ENCODE assay signal across 32 cellular contexts in the genomic region with DNA sequence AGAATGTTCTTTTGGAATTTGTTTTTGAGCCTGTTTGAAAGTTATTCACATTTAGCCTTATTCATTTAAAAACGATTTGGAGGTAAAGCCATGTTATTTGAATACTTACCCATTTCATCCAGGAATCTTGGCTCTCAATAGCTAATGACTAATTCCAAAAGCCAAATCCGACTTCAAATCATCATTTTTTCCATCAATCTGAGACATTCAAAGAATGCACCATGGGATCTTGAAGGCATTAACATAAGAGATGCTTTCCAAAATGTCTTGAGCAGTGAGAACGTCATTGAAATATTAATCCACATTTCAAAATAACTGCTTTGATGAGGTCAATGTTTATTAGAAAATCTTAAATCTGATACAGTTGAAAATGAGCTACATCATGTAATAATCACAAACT.
"Had no signal": no experiment of that assay in that cellular context is flagged by ENCODE, and none has a peak within 500 bp of the region (broad histone marks: within the 10 kb centered on the region; RNA-seq: fewer than 3 reads in every experiment).

No MANE protein-coding gene starts in this region.

- H3K27me3 Mint-ChIP-seq: activated CD4-positive, alpha-beta memory T cell treated with anti-CD3 and anti-CD28 coated beads for 36 hours; activated CD4-positive, alpha-beta T cell treated with anti-CD3 and anti-CD28 coated beads for 36 hours; activated CD4-positive, alpha-beta T cell treated with anti-CD3 and anti-CD28 coated beads, Interleukin-2, amount 10 ng/mL, durations not matched to agents 24 days and 14 days; activated CD8-positive, alpha-beta memory T cell treated with anti-CD3 and anti-CD28 coated beads, Interleukin-2, amount 10 ng/mL, durations not matched to agents 7 days and 5 days; activated naive CD8-positive, alpha-beta T cell; activated T-cell treated with anti-CD3 and anti-CD28 coated beads, Interleukin-2, amount 50 U/mL, for 24 hours; activated T-helper 17 cell treated with anti-CD3 and anti-CD28 coated beads, Interleukin-2, amount 50 U/mL, for 72 hours; central memory CD8-positive, alpha-beta T cell; effector memory CD8-positive, alpha-beta T cell had no signal

- DNase-seq: activated CD4-positive, alpha-beta memory T cell treated with anti-CD3 and anti-CD28 coated beads for 36 hours; activated CD4-positive, alpha-beta T cell treated with anti-CD3 and anti-CD28 coated beads for 36 hours; activated CD4-positive, alpha-beta T cell treated with anti-CD3 and anti-CD28 coated beads, Interleukin-2, amount 10 ng/mL, durations not matched to agents 24 days and 14 days; activated CD4-positive, CD25-positive, alpha-beta regulatory T cell; activated CD4-positive, CD25-positive, alpha-beta regulatory T cell treated with anti-CD3 and anti-CD28 coated beads, Interleukin-2, amount 50 U/mL, for 72 hours; activated CD8-positive, alpha-beta memory T cell treated with anti-CD3 and anti-CD28 coated beads, Interleukin-2, amount 10 ng/mL, durations not matched to agents 7 days and 5 days; activated CD8-positive, alpha-beta memory T cell treated with anti-CD3 and anti-CD28 coated beads, Interleukin-2, amount 50 U/mL, for 4 hours; activated CD8-positive, alpha-beta T cell treated with anti-CD3 and anti-CD28 coated beads, Interleukin-2, amount 10 ng/mL, durations not matched to agents 7 days and 5 days; activated effector memory CD4-positive, alpha-beta T cell treated with Interleukin-2 at 50 U/mL for 16 hours; activated gamma-delta T cell treated with Interleukin-2 at 50 U/mL for 16 hours; activated naive CD4-positive, alpha-beta T cell treated with anti-CD3 and anti-CD28 coated beads, Interleukin-2, amount 50 U/mL, for 16 hours; activated naive CD4-positive, alpha-beta T cell treated with Interleukin-2 at 50 U/mL for 16 hours; activated T-cell treated with anti-CD3 and anti-CD28 coated beads for 4 hours; activated T-cell treated with anti-CD3 and anti-CD28 coated beads, Interleukin-2, amount 50 U/mL, for 24 hours; amniotic stem cell; anterior cingulate cortex; cortex of kidney; dermis blood vessel endothelial cell; effector CD4-positive, alpha-beta T cell; effector memory CD8-positive, alpha-beta T cell; erythroblast; foreskin fibroblast; head of caudate nucleus; T-helper 2 cell had no signal

- H3K4me1 Mint-ChIP-seq: activated CD4-positive, alpha-beta T cell treated with anti-CD3 and anti-CD28 coated beads for 36 hours; activated CD4-positive, alpha-beta T cell treated with anti-CD3 and anti-CD28 coated beads, Interleukin-2, amount 10 ng/mL, durations not matched to agents 24 days and 14 days; activated CD8-positive, alpha-beta memory T cell treated with anti-CD3 and anti-CD28 coated beads, Interleukin-2, amount 10 ng/mL, durations not matched to agents 7 days and 5 days; activated T-helper 17 cell treated with anti-CD3 and anti-CD28 coated beads, Interleukin-2, amount 50 U/mL, for 72 hours; brain; central memory CD8-positive, alpha-beta T cell had no signal

- ATAC-seq: activated CD4-positive, alpha-beta T cell treated with anti-CD3 and anti-CD28 coated beads for 36 hours; activated CD8-positive, alpha-beta memory T cell treated with anti-CD3 and anti-CD28 coated beads, Interleukin-2, amount 10 ng/mL, durations not matched to agents 7 days and 5 days; activated CD8-positive, alpha-beta T cell treated with anti-CD3 and anti-CD28 coated beads, Interleukin-2, amount 10 ng/mL, durations not matched to agents 7 days and 5 days; activated T-helper 17 cell treated with anti-CD3 and anti-CD28 coated beads, Interleukin-2, amount 50 U/mL, for 72 hours; effector memory CD8-positive, alpha-beta T cell had no signal

- H3K4me1 ChIP-seq: esophagus muscularis mucosa had no signal

- H3K9me3 Mint-ChIP-seq: activated T-cell treated with anti-CD3 and anti-CD28 coated beads, Interleukin-2, amount 50 U/mL, for 24 hours had no signal

- H3K27ac ChIP-seq: esophagus muscularis mucosa had no signal

- H3K36me3 Mint-ChIP-seq: activated CD4-positive, alpha-beta memory T cell treated with anti-CD3 and anti-CD28 coated beads for 36 hours; activated CD8-positive, alpha-beta memory T cell treated with anti-CD3 and anti-CD28 coated beads, Interleukin-2, amount 10 ng/mL, durations not matched to agents 7 days and 5 days; activated naive CD8-positive, alpha-beta T cell; brain had no signal

- H3K27ac Mint-ChIP-seq: activated CD4-positive, alpha-beta memory T cell treated with anti-CD3 and anti-CD28 coated beads for 36 hours; activated CD4-positive, alpha-beta T cell treated with anti-CD3 and anti-CD28 coated beads for 36 hours; activated CD4-positive, alpha-beta T cell treated with anti-CD3 and anti-CD28 coated beads, Interleukin-2, amount 10 ng/mL, durations not matched to agents 24 days and 14 days; activated CD8-positive, alpha-beta memory T cell treated with anti-CD3 and anti-CD28 coated beads, Interleukin-2, amount 10 ng/mL, durations not matched to agents 7 days and 5 days; activated CD8-positive, alpha-beta T cell treated with anti-CD3 and anti-CD28 coated beads, Interleukin-2, amount 10 ng/mL, durations not matched to agents 7 days and 5 days; activated naive CD8-positive, alpha-beta T cell; activated T-cell treated with anti-CD3 and anti-CD28 coated beads, Interleukin-2, amount 50 U/mL, for 24 hours; activated T-helper 17 cell treated with anti-CD3 and anti-CD28 coated beads, Interleukin-2, amount 50 U/mL, for 72 hours; brain; effector memory CD8-positive, alpha-beta T cell had no signal

- FAIRE-seq: bronchial epithelial cell, colon, frontal cortex had no signal

- H3K4me3 Mint-ChIP-seq: activated CD4-positive, alpha-beta memory T cell treated with anti-CD3 and anti-CD28 coated beads for 36 hours; activated CD4-positive, alpha-beta T cell treated with anti-CD3 and anti-CD28 coated beads for 36 hours; activated CD4-positive, alpha-beta T cell treated with anti-CD3 and anti-CD28 coated beads, Interleukin-2, amount 10 ng/mL, durations not matched to agents 24 days and 14 days; activated CD8-positive, alpha-beta memory T cell treated with anti-CD3 and anti-CD28 coated beads, Interleukin-2, amount 10 ng/mL, durations not matched to agents 7 days and 5 days; activated CD8-positive, alpha-beta T cell treated with anti-CD3 and anti-CD28 coated beads, Interleukin-2, amount 10 ng/mL, durations not matched to agents 7 days and 5 days; activated naive CD8-positive, alpha-beta T cell; activated T-cell treated with anti-CD3 and anti-CD28 coated beads, Interleukin-2, amount 50 U/mL, for 24 hours; activated T-helper 17 cell treated with anti-CD3 and anti-CD28 coated beads, Interleukin-2, amount 50 U/mL, for 72 hours; brain; central memory CD8-positive, alpha-beta T cell; effector memory CD8-positive, alpha-beta T cell had no signal

- H3K4me3 ChIP-seq: esophagus muscularis mucosa had no signal
